1 cellular context compared by ENCODE assay signal in the genomic region with DNA sequence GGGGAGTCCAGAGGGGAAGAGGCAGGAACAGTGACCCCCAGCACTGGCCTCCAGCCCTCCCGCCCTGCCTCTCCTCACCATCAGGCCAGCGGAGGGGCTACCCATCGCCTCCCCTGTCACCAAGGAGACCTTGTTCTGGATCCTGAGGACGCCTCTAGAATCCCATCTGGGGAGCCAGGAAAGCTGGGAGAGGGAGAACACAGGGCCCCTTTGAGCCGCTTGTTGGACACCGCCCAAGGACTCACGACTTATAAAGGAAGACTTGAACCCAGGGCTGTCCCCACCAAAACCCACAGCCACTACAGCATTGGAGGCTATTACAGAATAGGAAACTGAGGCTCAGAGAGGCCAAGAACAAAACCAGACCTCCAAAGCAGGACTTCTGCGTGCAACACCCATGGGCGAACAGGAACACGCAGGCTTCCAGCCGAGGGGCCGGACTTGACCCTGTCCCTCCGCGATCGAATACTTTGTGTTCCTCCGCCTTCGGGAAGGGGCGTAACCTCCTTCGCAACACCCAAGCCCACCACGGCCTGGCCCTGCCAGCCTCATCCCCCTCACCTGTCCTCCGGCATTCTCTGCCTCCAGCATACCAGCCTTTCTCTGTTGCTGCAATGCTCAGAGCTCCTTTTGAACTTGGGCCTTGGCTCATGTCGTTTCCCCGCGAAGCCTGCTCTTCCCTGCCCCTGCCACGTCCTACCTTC.
TF ChIP-seq lines count a peak whose summit lies in the region.

No MANE protein-coding gene starts in this region.

TF ChIP-seq in HCT116, 20 proteins besides CTCF, POLR2A, EP300 and RAD21 (continued from another document):
- TF ChIP-seq, protein P1, sequence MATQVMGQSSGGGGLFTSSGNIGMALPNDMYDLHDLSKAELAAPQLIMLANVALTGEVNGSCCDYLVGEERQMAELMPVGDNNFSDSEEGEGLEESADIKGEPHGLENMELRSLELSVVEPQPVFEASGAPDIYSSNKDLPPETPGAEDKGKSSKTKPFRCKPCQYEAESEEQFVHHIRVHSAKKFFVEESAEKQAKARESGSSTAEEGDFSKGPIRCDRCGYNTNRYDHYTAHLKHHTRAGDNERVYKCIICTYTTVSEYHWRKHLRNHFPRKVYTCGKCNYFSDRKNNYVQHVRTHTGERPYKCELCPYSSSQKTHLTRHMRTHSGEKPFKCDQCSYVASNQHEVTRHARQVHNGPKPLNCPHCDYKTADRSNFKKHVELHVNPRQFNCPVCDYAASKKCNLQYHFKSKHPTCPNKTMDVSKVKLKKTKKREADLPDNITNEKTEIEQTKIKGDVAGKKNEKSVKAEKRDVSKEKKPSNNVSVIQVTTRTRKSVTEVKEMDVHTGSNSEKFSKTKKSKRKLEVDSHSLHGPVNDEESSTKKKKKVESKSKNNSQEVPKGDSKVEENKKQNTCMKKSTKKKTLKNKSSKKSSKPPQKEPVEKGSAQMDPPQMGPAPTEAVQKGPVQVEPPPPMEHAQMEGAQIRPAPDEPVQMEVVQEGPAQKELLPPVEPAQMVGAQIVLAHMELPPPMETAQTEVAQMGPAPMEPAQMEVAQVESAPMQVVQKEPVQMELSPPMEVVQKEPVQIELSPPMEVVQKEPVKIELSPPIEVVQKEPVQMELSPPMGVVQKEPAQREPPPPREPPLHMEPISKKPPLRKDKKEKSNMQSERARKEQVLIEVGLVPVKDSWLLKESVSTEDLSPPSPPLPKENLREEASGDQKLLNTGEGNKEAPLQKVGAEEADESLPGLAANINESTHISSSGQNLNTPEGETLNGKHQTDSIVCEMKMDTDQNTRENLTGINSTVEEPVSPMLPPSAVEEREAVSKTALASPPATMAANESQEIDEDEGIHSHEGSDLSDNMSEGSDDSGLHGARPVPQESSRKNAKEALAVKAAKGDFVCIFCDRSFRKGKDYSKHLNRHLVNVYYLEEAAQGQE (IDR thresholded peaks at IDR 0.05; ENCODE audit: low read depth) = no peak
- TF ChIP-seq JUND (IDR thresholded peaks at IDR 0.05) (no peak), SIN3A (IDR thresholded peaks at IDR 0.05; ENCODE audit: low read depth) (no peak), YY1 (IDR thresholded peaks at IDR 0.05; ENCODE audit: extremely low read depth, insufficient replicate concordance, low read depth, low read length) (no peak), EGR1 (IDR thresholded peaks at IDR 0.05; ENCODE audit: low read depth) (no peak)
- TF ChIP-seq, protein P2, sequence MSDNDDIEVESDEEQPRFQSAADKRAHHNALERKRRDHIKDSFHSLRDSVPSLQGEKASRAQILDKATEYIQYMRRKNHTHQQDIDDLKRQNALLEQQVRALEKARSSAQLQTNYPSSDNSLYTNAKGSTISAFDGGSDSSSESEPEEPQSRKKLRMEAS (IDR thresholded peaks at IDR 0.05) = no peak
